20 cellular contexts compared by ENCODE assay signal in the genomic region with DNA sequence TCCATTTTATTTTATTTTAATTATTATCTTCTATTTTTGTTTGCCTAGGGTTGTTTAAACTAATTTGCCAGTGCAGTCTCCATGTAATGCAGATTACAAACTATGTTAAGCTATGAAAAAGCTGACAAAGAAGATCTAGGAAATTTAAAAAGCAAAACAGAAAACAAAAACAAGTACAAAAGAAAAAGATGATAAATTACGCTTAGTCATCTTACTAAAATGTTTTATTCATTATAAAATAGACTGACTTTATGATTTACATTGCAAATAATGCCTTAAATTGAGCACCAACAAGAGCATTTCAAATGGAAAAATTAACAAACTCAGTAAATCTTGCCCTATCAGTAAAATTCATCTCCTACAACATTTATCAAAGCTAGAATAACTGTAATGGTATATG.
"Had no signal": no experiment of that assay in that cellular context is flagged by ENCODE, and none has a peak within 500 bp of the region (broad histone marks: within the 10 kb centered on the region; RNA-seq: fewer than 3 reads in every experiment).

No MANE protein-coding gene starts in this region.

- H3K27ac ChIP-seq: coronary artery, gastroesophageal sphincter, lower lobe of right lung, sigmoid colon, thyroid gland, upper lobe of right lung had no signal

- ATAC-seq: activated CD4-positive, CD25-positive, alpha-beta regulatory T cell treated with anti-CD3 and anti-CD28 coated beads, Interleukin-2, amount 50 U/mL, for 24 hours; gastroesophageal sphincter; left lobe of liver; lower lobe of right lung; naive thymus-derived CD4-positive, alpha-beta T cell; stimulated activated naive B cell treated with anti-CD40 and anti-IgM and Interleukin-4, amounts not matched to agents 10 μg/mL and 1 μg/mL and 100 μg/mL, for 72 hours; upper lobe of right lung had no signal

- DNase-seq: activated CD4-positive, alpha-beta T cell treated with anti-CD3 and anti-CD28 coated beads, Interleukin-2, amount 50 U/mL, for 1 hour; activated CD8-positive, alpha-beta memory T cell treated with anti-CD3 and anti-CD28 coated beads for 24 hours; activated naive CD4-positive, alpha-beta T cell treated with anti-CD3 and anti-CD28 coated beads for 36 hours; activated T-cell treated with anti-CD3 and anti-CD28 coated beads, Interleukin-2, amount 50 U/mL, for 48 hours; cerebellar nuclear complex; endodermal cell; lower lobe of right lung; naive thymus-derived CD4-positive, alpha-beta T cell; sigmoid colon; stimulated activated CD4-positive, alpha-beta T cell treated with anti-CD3 and anti-CD28 coated beads, Interleukin-15, amount 100 ng/mL, for 24 hours; stimulated activated CD8-positive, alpha-beta memory T cell treated with anti-CD3 and anti-CD28 coated beads, Interleukin-4, amount 100 ng/mL, for 48 hours; stimulated activated naive B cell treated with anti-CD40 and anti-IgM and Interleukin-4, amounts not matched to agents 10 μg/mL and 1 μg/mL and 100 μg/mL, for 72 hours; thyroid gland; upper lobe of right lung had no signal

- H3K4me3 Mint-ChIP-seq: activated naive CD4-positive, alpha-beta T cell treated with anti-CD3 and anti-CD28 coated beads for 36 hours; endodermal cell; naive thymus-derived CD4-positive, alpha-beta T cell; neural progenitor cell; stimulated activated naive B cell treated with anti-CD40 and anti-IgM and Interleukin-4, amounts not matched to agents 10 μg/mL and 1 μg/mL and 100 μg/mL, for 72 hours had no signal

- H3K27ac Mint-ChIP-seq: activated naive CD4-positive, alpha-beta T cell treated with anti-CD3 and anti-CD28 coated beads for 36 hours; endodermal cell; neural progenitor cell; stimulated activated naive B cell treated with anti-CD40 and anti-IgM and Interleukin-4, amounts not matched to agents 10 μg/mL and 1 μg/mL and 100 μg/mL, for 72 hours had no signal

- H3K4me3 ChIP-seq: coronary artery, gastroesophageal sphincter, lower lobe of right lung, neural progenitor cell, sigmoid colon, smooth muscle cell, thyroid gland, upper lobe of right lung had no signal

- H3K4me1 ChIP-seq: lower lobe of right lung, neural progenitor cell, sigmoid colon, thyroid gland, upper lobe of right lung had no signal

- H3K9me3 Mint-ChIP-seq: activated naive CD4-positive, alpha-beta T cell treated with anti-CD3 and anti-CD28 coated beads for 36 hours; endodermal cell; naive thymus-derived CD4-positive, alpha-beta T cell; neural progenitor cell; stimulated activated naive B cell treated with anti-CD40 and anti-IgM and Interleukin-4, amounts not matched to agents 10 μg/mL and 1 μg/mL and 100 μg/mL, for 72 hours had no signal

- H3K4me1 Mint-ChIP-seq: neural progenitor cell; stimulated activated naive B cell treated with anti-CD40 and anti-IgM and Interleukin-4, amounts not matched to agents 10 μg/mL and 1 μg/mL and 100 μg/mL, for 72 hours had no signal

- H3K4me2 ChIP-seq: neural progenitor cell, smooth muscle cell had no signal

- H2AFZ ChIP-seq: neural progenitor cell had no signal

- H3K27me3 ChIP-seq: gastroesophageal sphincter, neural progenitor cell, sigmoid colon, thyroid gland, upper lobe of right lung had no signal

- H3K9ac ChIP-seq: neural progenitor cell had no signal

- H3K27me3 Mint-ChIP-seq: naive thymus-derived CD4-positive, alpha-beta T cell; stimulated activated naive B cell treated with anti-CD40 and anti-IgM and Interleukin-4, amounts not matched to agents 10 μg/mL and 1 μg/mL and 100 μg/mL, for 72 hours had no signal

- H3K9me3 ChIP-seq: gastroesophageal sphincter, lower lobe of right lung, sigmoid colon, thyroid gland, upper lobe of right lung had no signal
